In genomic region chr3:98731720-98732238, GRCh38 we compare ENCODE assay signal across 8 cellular contexts. TPM values are rescaled to one million over a fixed set of nuclear protein-coding genes. Genes with fewer than 3 reads are reported as not detected.
DNase-seq lines count a peak whose midpoint lies in the region; ATAC-seq lines count a peak whose summit lies in the region.

No MANE protein-coding gene starts in this region.

- H3K4me1 Mint-ChIP-seq in activated naive CD8-positive, alpha-beta T cell treated with anti-CD3 and anti-CD28 coated beads for 36 hours: peaks cover 17% of the 10 kb centered on the region
- peaks cover 16 to 30% of the 10 kb centered on the region in 2 donors for H3K4me1 Mint-ChIP-seq in stimulated activated naive B cell treated with anti-CD40 and anti-IgM and Interleukin-4, amounts not matched to agents 10 μg/mL and 1 μg/mL and 100 μg/mL, for 72 hours

- H3K9me3 Mint-ChIP-seq in activated naive CD8-positive, alpha-beta T cell treated with anti-CD3 and anti-CD28 coated beads for 36 hours: no peaks in the 10 kb centered on the region
- H3K9me3 Mint-ChIP-seq in stimulated activated naive B cell treated with anti-CD40 and anti-IgM and Interleukin-4, amounts not matched to agents 10 μg/mL and 1 μg/mL and 100 μg/mL, for 72 hours: no peaks in the 10 kb centered on the region

- DNase-seq in DMS 273 (lab: John Stamatoyannopoulos, UW; ENCODE audit: unreplicated experiment) (peak; percentile 65), DMS 273 treated with DMSO at 0.1 percent for 48 hours (lab: John Stamatoyannopoulos, UW) (no peak), HUDEP-2 (lab: John Stamatoyannopoulos, UW; ENCODE audit: unreplicated experiment in 76 of 76) (no peak), NCI-H2081 (lab: John Stamatoyannopoulos, UW) (no peak)
- no peak for DNase-seq in activated naive CD8-positive, alpha-beta T cell treated with anti-CD3 and anti-CD28 coated beads for 36 hours
- DNase-seq in stimulated activated naive B cell treated with anti-CD40 and anti-IgM and Interleukin-4, amounts not matched to agents 10 μg/mL and 1 μg/mL and 100 μg/mL, for 72 hours: no peak

- no peak overlapping the region for H3K27ac Mint-ChIP-seq in activated naive CD8-positive, alpha-beta T cell treated with anti-CD3 and anti-CD28 coated beads for 36 hours
- no peak overlapping the region for H3K27ac Mint-ChIP-seq in stimulated activated naive B cell treated with anti-CD40 and anti-IgM and Interleukin-4, amounts not matched to agents 10 μg/mL and 1 μg/mL and 100 μg/mL, for 72 hours

- no peaks in the 10 kb centered on the region for H3K9me3 ChIP-seq in iPS-18c (ENCODE audit: control insufficient read depth, insufficient read depth, low read length)

- peak overlapping the region; percentile 81 for H3K4me3 ChIP-seq in iPS-18c (ENCODE audit: insufficient read depth, low read depth, low read length)

- H3K36me3 Mint-ChIP-seq in activated naive CD8-positive, alpha-beta T cell treated with anti-CD3 and anti-CD28 coated beads for 36 hours: no peaks in the 10 kb centered on the region
- H3K36me3 Mint-ChIP-seq in stimulated activated naive B cell treated with anti-CD40 and anti-IgM and Interleukin-4, amounts not matched to agents 10 μg/mL and 1 μg/mL and 100 μg/mL, for 72 hours: no peaks in the 10 kb centered on the region

- peak overlapping the region; percentile 71 for H3K4me3 Mint-ChIP-seq in activated naive CD8-positive, alpha-beta T cell treated with anti-CD3 and anti-CD28 coated beads for 36 hours
- H3K4me3 Mint-ChIP-seq in stimulated activated naive B cell treated with anti-CD40 and anti-IgM and Interleukin-4, amounts not matched to agents 10 μg/mL and 1 μg/mL and 100 μg/mL, for 72 hours: peak overlapping the region; percentile 80 to 89

- peaks cover 77% of the 10 kb centered on the region for H3K27me3 Mint-ChIP-seq in activated naive CD8-positive, alpha-beta T cell treated with anti-CD3 and anti-CD28 coated beads for 36 hours
- peaks cover 51 to 59% of the 10 kb centered on the region in 2 donors for H3K27me3 Mint-ChIP-seq in stimulated activated naive B cell treated with anti-CD40 and anti-IgM and Interleukin-4, amounts not matched to agents 10 μg/mL and 1 μg/mL and 100 μg/mL, for 72 hours

- no peak for ATAC-seq in stimulated activated naive B cell treated with anti-CD40 and anti-IgM and Interleukin-4, amounts not matched to agents 10 μg/mL and 1 μg/mL and 100 μg/mL, for 72 hours (replicated peaks)
- no peak for ATAC-seq in HG02642 (IDR thresholded peaks at IDR 0.05; ENCODE audit: poor library complexity, unreplicated experiment)

RNA-seq across cellular contexts. Expression of gene ST3GAL6, which starts 31.4 kb away (rescaled TPM):
- total RNA-seq in activated naive CD8-positive, alpha-beta T cell treated with anti-CD3 and anti-CD28 coated beads for 36 hours: under 1 TPM; 0.28 to 0.58 TPM
